ENCODE assay signal across 13 cellular contexts in the genomic region with DNA sequence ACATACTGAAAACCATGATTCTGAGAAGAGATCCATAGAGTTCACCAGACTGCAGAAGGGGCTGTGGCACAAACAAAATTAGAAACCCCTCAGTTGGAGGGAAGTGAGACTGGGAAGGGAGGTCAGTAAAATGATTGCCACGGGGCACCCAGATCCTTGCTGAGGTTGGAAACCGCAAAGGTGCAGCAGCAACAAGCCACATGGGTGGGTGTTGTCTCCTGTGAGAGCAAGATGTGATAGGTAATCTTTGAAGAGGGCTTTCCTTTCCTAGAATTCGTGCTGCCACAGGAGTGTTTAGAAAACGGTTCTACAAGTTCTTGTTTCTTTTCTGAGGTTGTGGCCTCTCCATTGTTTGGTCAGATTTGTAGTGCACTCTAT.
DNase-seq lines count a peak whose midpoint lies in the region; ATAC-seq and TF ChIP-seq lines count a peak whose summit lies in the region.
"Had no signal": no experiment of that assay in that cellular context is flagged by ENCODE, and none has a peak within 500 bp of the region (broad histone marks: within the 10 kb centered on the region; RNA-seq: fewer than 3 reads in every experiment).

No MANE protein-coding gene starts in this region.

- TF ChIP-seq CTCF in testis (IDR thresholded peaks at IDR 0.05) (no peak), sigmoid colon (IDR thresholded peaks at IDR 0.05) (no peak)

- CTCF ChIA-PET in naive thymus-derived CD4-positive, alpha-beta T cell (lab: Charles Lee), result no interaction called here

- ATAC-seq in GM18858 (IDR thresholded peaks at IDR 0.05; ENCODE audit: unreplicated experiment) (peak; percentile 29), HG02610 (IDR thresholded peaks at IDR 0.05; ENCODE audit: unreplicated experiment) (peak; percentile 32), Right ventricle myocardium superior (ENCODE audit: poor library complexity) (no peak)
- peak; percentile 74 for ATAC-seq in naive thymus-derived CD4-positive, alpha-beta T cell
- ATAC-seq: left colon had no signal

- TF ChIP-seq POLR2A in testis (IDR thresholded peaks at IDR 0.05) (no peak), sigmoid colon (IDR thresholded peaks at IDR 0.05) (no peak)

- 88 to 96% methylated on average over 4 of the region's 4 CpGs for WGBS in testis, 2 donors
- 65 to 84% methylated on average over 4 of the region's 4 CpGs for WGBS in sigmoid colon, 2 donors

- no peaks in the 10 kb centered on the region for H3K27me3 Mint-ChIP-seq in naive thymus-derived CD4-positive, alpha-beta T cell

- H3K4me1 Mint-ChIP-seq in naive thymus-derived CD4-positive, alpha-beta T cell, result peaks cover 39 to 91% (median 84%) of the 10 kb centered on the region in 7 donors

- TF ChIP-seq EP300 in sigmoid colon (IDR thresholded peaks at IDR 0.05), result no peak

- peaks cover 48 to 61% of the 10 kb centered on the region in 2 donors for H3K4me1 ChIP-seq in naive thymus-derived CD4-positive, alpha-beta T cell (ENCODE audit: control insufficient read depth in 2 of 2, insufficient read depth in 2 of 2, low read length in 2 of 2)
- H3K4me1 ChIP-seq in testis (no peaks in the 10 kb centered on the region), sigmoid colon (no peaks in the 10 kb centered on the region)
- H3K4me1 ChIP-seq: esophagus squamous epithelium, thyroid gland had no signal

- no peaks in the 10 kb centered on the region for H3K9me3 ChIP-seq in naive thymus-derived CD4-positive, alpha-beta T cell (ENCODE audit: control insufficient read depth in 2 of 3, low read length in 3 of 3)
- no peaks in the 10 kb centered on the region for H3K9me3 ChIP-seq in testis
- H3K9me3 ChIP-seq in sigmoid colon, result no peaks in the 10 kb centered on the region
- H3K9me3 ChIP-seq: thyroid gland had no signal

- H3K36me3 Mint-ChIP-seq in naive thymus-derived CD4-positive, alpha-beta T cell, result peaks cover 28 to 73% (median 53%) of the 10 kb centered on the region in 5 donors

- POLR2A ChIA-PET in naive thymus-derived CD4-positive, alpha-beta T cell (lab: Charles Lee), result interaction anchor here (1.0 to 1.3 kb wide), 4 partner anchors 26 to 282 kb away, joined by 3 to 7 read pairs (median 3); a partner anchor contains a TSS

- intact Hi-C loops in naive thymus-derived CD4-positive, alpha-beta T cell (cut with micrococcal nuclease), result loop anchor here (1.0 to 2.0 kb wide), 4 partner anchors 12 to 84 kb away; no protein-coding TSS in a partner anchor
- intact Hi-C loops in Right ventricle myocardium superior (cut with DNase I), result no loop called here
- intact Hi-C loops in testis (cut with DNase I; ENCODE audit: low total_unique reads), result no loop called here
- intact Hi-C loops in sigmoid colon (cut with DNase I), result no loop called here

- peak overlapping the region; percentile 58 for H3K27ac ChIP-seq in naive thymus-derived CD4-positive, alpha-beta T cell (ENCODE audit: low read depth, low read length)
- H3K27ac ChIP-seq in testis (no peak overlapping the region), sigmoid colon (no peak overlapping the region)
- H3K27ac ChIP-seq: esophagus squamous epithelium, thyroid gland had no signal

- peak; percentile 43 for DNase-seq in activated CD4-positive, alpha-beta T cell treated with anti-CD3 and anti-CD28 coated beads for 48 hours
- DNase-seq in naive thymus-derived CD4-positive, alpha-beta T cell, result peak in 7 of 9 donors; percentile 10 to 56 (median 37)
- DNase-seq in Right ventricle myocardium superior (no peak), testis (no peak), midbrain (lab: John Stamatoyannopoulos, UW) (no peak), sigmoid colon (no peak)
- DNase-seq: DMS153, esophagus squamous epithelium, left colon, SW 1271, thyroid gland had no signal

- peaks cover 0 to 10% (median 3%) of the 10 kb centered on the region in 11 donors for H3K9me3 Mint-ChIP-seq in naive thymus-derived CD4-positive, alpha-beta T cell

- peak overlapping the region; percentile 68 to 93 (median 84) for H3K27ac Mint-ChIP-seq in naive thymus-derived CD4-positive, alpha-beta T cell

- H3K4me3 ChIP-seq in naive thymus-derived CD4-positive, alpha-beta T cell (ENCODE audit: low read length), result peak overlapping the region; percentile 3
- H3K4me3 ChIP-seq in testis, result no peak overlapping the region
- H3K4me3 ChIP-seq in sigmoid colon, result no peak overlapping the region
- H3K4me3 ChIP-seq: esophagus squamous epithelium, thyroid gland had no signal

- peak overlapping the region; percentile 25 to 78 (median 62) for H3K4me3 Mint-ChIP-seq in naive thymus-derived CD4-positive, alpha-beta T cell

- peaks cover 0 to 19% (median 6%) of the 10 kb centered on the region in 3 experiments for H3K36me3 ChIP-seq in naive thymus-derived CD4-positive, alpha-beta T cell (ENCODE audit: control insufficient read depth in 2 of 3, insufficient read depth in 3 of 3, low read length in 3 of 3)
- H3K36me3 ChIP-seq in testis (ENCODE audit: low read depth, missing control alignments) (no peaks in the 10 kb centered on the region), sigmoid colon (peaks cover 0 to 69% (median 18%) of the 10 kb centered on the region in 4 donors)

- H3K27me3 ChIP-seq in naive thymus-derived CD4-positive, alpha-beta T cell (ENCODE audit: control insufficient read depth in 2 of 2, insufficient read depth in 2 of 2, low read length in 2 of 2), result no peaks in the 10 kb centered on the region
- H3K27me3 ChIP-seq in testis (no peaks in the 10 kb centered on the region), sigmoid colon (no peaks in the 10 kb centered on the region)
- H3K27me3 ChIP-seq: esophagus squamous epithelium, thyroid gland had no signal

Comparison
In these comparisons a context has a peak if more than half of its experiments do, and no peak if none do; other contexts are left out.
1. DNase-seq: peak in activated CD4-positive, alpha-beta T cell treated with anti-CD3 and anti-CD28 coated beads for 48 hours (single experiment) and naive thymus-derived CD4-positive, alpha-beta T cell (7 of 9); none in Right ventricle myocardium superior (single experiment), testis (single experiment), midbrain (single experiment) and sigmoid colon (single experiment).
2. intact Hi-C loops: an anchor here in naive thymus-derived CD4-positive, alpha-beta T cell (1.0 to 2.0 kb wide); none called in Right ventricle myocardium superior, testis and sigmoid colon.